8 cellular contexts compared by ENCODE assay signal in the genomic region with DNA sequence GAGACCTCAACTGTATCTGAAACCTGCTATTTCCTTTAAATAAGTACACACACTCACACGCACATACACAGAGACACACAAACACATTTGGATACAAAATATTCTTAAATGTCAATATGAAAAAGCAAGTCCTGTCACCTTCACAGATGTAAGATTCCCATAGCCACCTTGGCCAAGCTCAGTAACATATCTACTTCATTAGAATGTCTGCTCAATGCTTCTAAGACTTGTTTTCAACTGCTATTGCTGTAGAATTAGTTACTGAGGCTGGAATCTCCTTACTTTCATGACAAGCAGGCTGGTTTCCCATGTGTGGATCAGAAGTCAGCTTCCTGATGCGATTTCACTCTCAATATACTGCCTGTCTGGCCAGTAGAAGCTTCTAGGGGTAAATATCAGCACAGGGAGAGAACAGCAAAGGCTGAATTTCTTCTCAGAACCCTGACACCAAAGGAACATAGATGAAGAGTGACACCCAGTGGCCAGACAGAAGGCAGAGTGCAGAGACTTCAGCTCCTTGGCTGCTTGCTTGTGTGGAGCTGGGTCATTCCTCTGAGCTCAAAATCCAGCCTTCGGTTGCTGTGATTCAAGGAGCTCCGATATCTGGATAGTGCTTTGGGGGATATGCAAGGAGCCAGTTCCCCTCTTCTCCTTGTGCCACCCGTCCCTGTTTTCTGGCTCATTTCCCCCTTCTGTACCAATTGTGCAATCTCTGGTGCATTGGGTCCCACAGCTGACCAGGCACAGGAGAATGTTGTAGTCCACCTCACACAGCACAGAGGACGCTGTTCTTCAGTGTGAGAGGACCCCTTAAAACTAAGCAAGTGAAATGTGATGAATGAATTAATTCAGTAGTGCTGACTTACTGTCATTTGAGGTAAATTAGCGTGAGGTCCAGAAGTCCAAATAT. TPM values are rescaled to one million over a fixed set of nuclear protein-coding genes. Genes with fewer than 3 reads are reported as not detected.
DNase-seq lines count a peak whose midpoint lies in the region; ATAC-seq and TF ChIP-seq lines count a peak whose summit lies in the region.

No MANE protein-coding gene starts in this region.

- H3K27ac Mint-ChIP-seq in activated CD8-positive, alpha-beta T cell treated with anti-CD3 and anti-CD28 coated beads, Interleukin-2, amount 10 ng/mL, durations not matched to agents 7 days and 5 days = no peak overlapping the region
- no peak overlapping the region for H3K27ac Mint-ChIP-seq in naive thymus-derived CD8-positive, alpha-beta T cell
- H3K27ac Mint-ChIP-seq in type B pancreatic cell = peak overlapping the region; percentile 73

- no peaks in the 10 kb centered on the region for H3K36me3 Mint-ChIP-seq in activated CD8-positive, alpha-beta T cell treated with anti-CD3 and anti-CD28 coated beads, Interleukin-2, amount 10 ng/mL, durations not matched to agents 7 days and 5 days (ENCODE audit: low read depth)
- H3K36me3 Mint-ChIP-seq in naive thymus-derived CD8-positive, alpha-beta T cell = no peaks in the 10 kb centered on the region
- no peaks in the 10 kb centered on the region for H3K36me3 Mint-ChIP-seq in type B pancreatic cell

- TF ChIP-seq CTCF in esophagus muscularis mucosa (IDR thresholded peaks at IDR 0.05) = peak; percentile 47 to 73 (median 56)
- TF ChIP-seq CTCF in type B pancreatic cell (conservative IDR thresholded peaks at IDR 0.05) = peak; percentile 84

- no peaks in the 10 kb centered on the region for H3K4me1 Mint-ChIP-seq in activated CD8-positive, alpha-beta T cell treated with anti-CD3 and anti-CD28 coated beads, Interleukin-2, amount 10 ng/mL, durations not matched to agents 7 days and 5 days (ENCODE audit: low read depth)
- peaks cover 0 to 2% (median 0%) of the 10 kb centered on the region in 4 donors for H3K4me1 Mint-ChIP-seq in naive thymus-derived CD8-positive, alpha-beta T cell
- peaks cover 4% of the 10 kb centered on the region for H3K4me1 Mint-ChIP-seq in type B pancreatic cell (ENCODE audit: unreplicated experiment)

- H3K27me3 Mint-ChIP-seq in activated CD8-positive, alpha-beta T cell treated with anti-CD3 and anti-CD28 coated beads, Interleukin-2, amount 10 ng/mL, durations not matched to agents 7 days and 5 days (ENCODE audit: low read depth) = peaks cover 15% of the 10 kb centered on the region
- peaks cover 4 to 23% (median 14%) of the 10 kb centered on the region in 5 donors for H3K27me3 Mint-ChIP-seq in naive thymus-derived CD8-positive, alpha-beta T cell
- peaks cover 8% of the 10 kb centered on the region for H3K27me3 Mint-ChIP-seq in type B pancreatic cell

- peaks cover 0 to 6% (median 0%) of the 10 kb centered on the region in 4 donors for H3K4me1 ChIP-seq in esophagus muscularis mucosa

- CTCF ChIA-PET in activated CD8-positive, alpha-beta T cell treated with anti-CD3 and anti-CD28 coated beads, Interleukin-2, amount 10 ng/mL, durations not matched to agents 7 days and 5 days (lab: Charles Lee) = interaction anchor here (0.7 to 2.6 kb wide), 19 partner anchors 10 to 384 kb away, joined by 3 to 18 read pairs (median 4); a partner anchor contains a TSS

- TF ChIP-seq EP300 in esophagus muscularis mucosa (IDR thresholded peaks at IDR 0.05) = no peak

- POLR2A ChIA-PET in activated CD8-positive, alpha-beta T cell treated with anti-CD3 and anti-CD28 coated beads, Interleukin-2, amount 10 ng/mL, durations not matched to agents 7 days and 5 days (lab: Charles Lee) = no interaction called here
- POLR2A ChIA-PET in naive thymus-derived CD8-positive, alpha-beta T cell (lab: Charles Lee) = no interaction called here

- ATAC-seq in GM18502 (IDR thresholded peaks at IDR 0.05; ENCODE audit: poor library complexity, unreplicated experiment) (peak; percentile 84), HG03060 (IDR thresholded peaks at IDR 0.05; ENCODE audit: low read depth, unreplicated experiment) (peak; percentile 77)
- peak; percentile 86 for ATAC-seq in activated CD8-positive, alpha-beta T cell treated with anti-CD3 and anti-CD28 coated beads, Interleukin-2, amount 10 ng/mL, durations not matched to agents 7 days and 5 days
- ATAC-seq in naive thymus-derived CD8-positive, alpha-beta T cell = peak in 1 of 2 donors; percentile 59

- H3K4me3 ChIP-seq in esophagus muscularis mucosa = no peak overlapping the region

- 36% methylated on average over 6 of the region's 7 CpGs for WGBS in esophagus muscularis mucosa

- peak; percentile 61 to 71 for DNase-seq in AML-193 (lab: John Stamatoyannopoulos, UW)
- DNase-seq in NCI-H510A treated with DMSO at 0.1 percent for 48 hours (lab: John Stamatoyannopoulos, UW) = peak; percentile 70
- DNase-seq in activated CD8-positive, alpha-beta T cell treated with anti-CD3 and anti-CD28 coated beads, Interleukin-2, amount 10 ng/mL, durations not matched to agents 7 days and 5 days = peak; percentile 54
- no peak for DNase-seq in esophagus muscularis mucosa (ENCODE audit: extremely low spot score)
- DNase-seq in naive thymus-derived CD8-positive, alpha-beta T cell = peak in 8 of 10 donors; percentile 12 to 47 (median 28)
- no peak for DNase-seq in type B pancreatic cell (ENCODE audit: extremely low spot score, unreplicated experiment)

- H3K4me3 Mint-ChIP-seq in activated CD8-positive, alpha-beta T cell treated with anti-CD3 and anti-CD28 coated beads, Interleukin-2, amount 10 ng/mL, durations not matched to agents 7 days and 5 days = no peak overlapping the region
- no peak overlapping the region for H3K4me3 Mint-ChIP-seq in naive thymus-derived CD8-positive, alpha-beta T cell
- peak overlapping the region; percentile 43 for H3K4me3 Mint-ChIP-seq in type B pancreatic cell

- H3K9me3 Mint-ChIP-seq in activated CD8-positive, alpha-beta T cell treated with anti-CD3 and anti-CD28 coated beads, Interleukin-2, amount 10 ng/mL, durations not matched to agents 7 days and 5 days (ENCODE audit: insufficient read depth) = no peaks in the 10 kb centered on the region
- H3K9me3 Mint-ChIP-seq in naive thymus-derived CD8-positive, alpha-beta T cell = no peaks in the 10 kb centered on the region
- H3K9me3 Mint-ChIP-seq in type B pancreatic cell = no peaks in the 10 kb centered on the region

- no peaks in the 10 kb centered on the region for H3K36me3 ChIP-seq in esophagus muscularis mucosa

- no peaks in the 10 kb centered on the region for H3K27me3 ChIP-seq in esophagus muscularis mucosa

- intact Hi-C loops in esophagus muscularis mucosa (cut with DNase I) = loop anchor here (5.0 to 10.0 kb wide), 2 partner anchors 100 to 382 kb away; no protein-coding TSS in a partner anchor

- no peak for TF ChIP-seq POLR2A in esophagus muscularis mucosa (IDR thresholded peaks at IDR 0.05; ENCODE audit: low read depth)

- H3K27ac ChIP-seq in esophagus muscularis mucosa (replicated peaks in 1 of 4) = no peak overlapping the region

- H3K9me3 ChIP-seq in esophagus muscularis mucosa = no peaks in the 10 kb centered on the region

RNA-seq across cellular contexts. Expression of a gene that starts 26.6 kb away (rescaled TPM):
- total RNA-seq in activated CD8-positive, alpha-beta T cell treated with anti-CD3 and anti-CD28 coated beads, Interleukin-2, amount 10 ng/mL, durations not matched to agents 7 days and 5 days = not detected
- 10 to 100 TPM; 40.9 to 64.5 (median 45.8) TPM for total RNA-seq in esophagus muscularis mucosa
- not detected for total RNA-seq in naive thymus-derived CD8-positive, alpha-beta T cell
- polyA plus RNA-seq in naive thymus-derived CD8-positive, alpha-beta T cell = not detected
- 7.8 and 8.0 TPM in 2 replicates for total RNA-seq in type B pancreatic cell (ENCODE audit: low replicate concordance)

RNA-seq across cellular contexts. Expression of a gene that starts 51.8 kb away (rescaled TPM):
- not detected for total RNA-seq in activated CD8-positive, alpha-beta T cell treated with anti-CD3 and anti-CD28 coated beads, Interleukin-2, amount 10 ng/mL, durations not matched to agents 7 days and 5 days
- 1 to 10 TPM in 3 of 4 donors, under 1 TPM in 1; 0.84 to 2.4 (median 1.7) TPM for total RNA-seq in esophagus muscularis mucosa
- not detected for total RNA-seq in naive thymus-derived CD8-positive, alpha-beta T cell
- not detected for polyA plus RNA-seq in naive thymus-derived CD8-positive, alpha-beta T cell
- total RNA-seq in type B pancreatic cell (ENCODE audit: low replicate concordance) = 8.6 and 14.7 TPM in 2 replicates

Comparison
In these comparisons a context has a peak if more than half of its experiments do, and no peak if none do; other contexts are left out.
1. DNase-seq: peak in AML-193 (2 of 2), NCI-H510A treated with DMSO at 0.1 percent for 48 hours (single experiment), activated CD8-positive, alpha-beta T cell treated with anti-CD3 and anti-CD28 coated beads, Interleukin-2, amount 10 ng/mL, durations not matched to agents 7 days and 5 days (single experiment) and naive thymus-derived CD8-positive, alpha-beta T cell (8 of 10); none in esophagus muscularis mucosa (single experiment) and type B pancreatic cell (single experiment).